In the genomic region with DNA sequence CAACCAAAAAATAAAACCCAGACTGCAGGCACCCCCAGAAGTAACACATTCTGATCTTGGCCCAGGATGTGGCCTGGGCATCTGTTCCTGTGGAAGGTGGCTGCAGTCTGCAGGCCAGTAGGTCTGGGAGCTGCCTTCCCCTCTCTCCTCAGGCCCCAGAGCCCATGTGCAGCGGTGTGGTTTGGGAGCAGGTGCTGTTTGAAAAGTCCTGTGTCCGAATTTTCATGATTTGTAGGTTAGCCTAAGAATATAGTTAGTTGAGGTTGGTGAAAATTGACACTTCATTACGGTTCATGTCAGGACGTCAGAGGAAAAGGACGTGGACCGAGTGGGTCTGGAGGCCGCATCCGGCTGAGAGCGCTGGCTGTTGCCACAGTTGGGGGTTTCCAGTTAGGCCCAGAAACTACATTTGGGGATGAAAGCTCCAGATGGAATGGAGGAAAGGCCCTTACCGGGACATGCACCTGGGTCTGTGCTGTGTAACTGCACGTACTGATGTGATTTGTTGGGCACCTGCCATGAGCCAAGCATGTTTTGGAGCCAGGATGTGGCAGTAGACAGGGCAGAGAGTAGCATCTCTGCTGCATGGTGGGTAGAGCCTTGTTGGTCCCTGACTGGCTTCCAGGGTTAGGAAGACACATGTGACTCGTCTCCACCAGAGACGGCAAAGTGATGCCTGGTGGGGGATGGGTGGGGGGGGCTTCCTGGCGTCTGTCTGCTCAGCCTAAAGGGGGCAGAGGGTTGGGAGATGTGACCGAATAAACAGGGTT, we compare ENCODE assay signal across 24 cellular contexts. TPM values are rescaled to one million over a fixed set of nuclear protein-coding genes. Genes with fewer than 3 reads are reported as not detected.
DNase-seq lines count a peak whose midpoint lies in the region; ATAC-seq and TF ChIP-seq lines count a peak whose summit lies in the region.
"Had no signal": no experiment of that assay in that cellular context is flagged by ENCODE, and none has a peak within 500 bp of the region (broad histone marks: within the 10 kb centered on the region; RNA-seq: fewer than 3 reads in every experiment).

No MANE protein-coding gene starts in this region.

- H3K4me1 ChIP-seq in right atrium auricular region, result no peaks in the 10 kb centered on the region
- no peaks in the 10 kb centered on the region for H3K4me1 ChIP-seq in endodermal cell (ENCODE audit: control insufficient read depth, insufficient read depth, low read length)
- H3K4me1 ChIP-seq in aorta (ENCODE audit: control insufficient read depth in 1 of 2, insufficient read depth in 2 of 2, low read length in 2 of 2), result no peaks in the 10 kb centered on the region
- no peaks in the 10 kb centered on the region for H3K4me1 ChIP-seq in GM23248 (ENCODE audit: insufficient read depth)
- no peaks in the 10 kb centered on the region for H3K4me1 ChIP-seq in uterus
- no peaks in the 10 kb centered on the region for H3K4me1 ChIP-seq in mammary epithelial cell (ENCODE audit: insufficient read depth, low read length)

- H3K27ac Mint-ChIP-seq in endodermal cell, result no peak overlapping the region
- peak overlapping the region; percentile 37 for H3K27ac Mint-ChIP-seq in neural crest cell (ENCODE audit: unreplicated experiment)
- H3K27ac Mint-ChIP-seq: CD4-positive, alpha-beta memory T cell; GM23338 had no signal

- intact Hi-C loops in left cardiac atrium (cut with DNase I), result no loop called here
- intact Hi-C loops in aorta (cut with DNase I), result no loop called here
- intact Hi-C loops in uterus (cut with DNase I; ENCODE audit: low total_unique reads), result no loop called here
- intact Hi-C loops in mammary epithelial cell (cut with micrococcal nuclease), result no loop called here

- H3K9me3 Mint-ChIP-seq in endodermal cell, result no peaks in the 10 kb centered on the region
- no peaks in the 10 kb centered on the region for H3K9me3 Mint-ChIP-seq in neural crest cell
- H3K9me3 Mint-ChIP-seq: CD4-positive, alpha-beta memory T cell; GM23338 had no signal

- H3K9ac ChIP-seq in endodermal cell (ENCODE audit: extremely low read depth, low read length, poor library complexity, severe bottlenecking) (no peak overlapping the region), GM23248 (no peak overlapping the region), mammary epithelial cell (ENCODE audit: insufficient read depth, low read length) (no peak overlapping the region)

- no peak overlapping the region for H3K4me3 ChIP-seq in right atrium auricular region
- H3K4me3 ChIP-seq in endodermal cell (ENCODE audit: low read length), result no peak overlapping the region
- no peak overlapping the region for H3K4me3 ChIP-seq in aorta (ENCODE audit: low read length in 2 of 2)
- no peak overlapping the region for H3K4me3 ChIP-seq in GM23248
- no peak overlapping the region for H3K4me3 ChIP-seq in uterus
- no peak overlapping the region for H3K4me3 ChIP-seq in mammary epithelial cell (replicated peaks in 1 of 3; ENCODE audit: insufficient read depth in 1 of 3, low read depth in 2 of 3, low read length in 3 of 3)
- H3K4me3 ChIP-seq: GM23338, K562 had no signal

- H4K20me1 ChIP-seq in GM23248 (ENCODE audit: insufficient read depth) (no peaks in the 10 kb centered on the region), mammary epithelial cell (ENCODE audit: insufficient read depth, low read length) (peaks cover 2% of the 10 kb centered on the region)

- H3F3A ChIP-seq in GM23248 (ENCODE audit: insufficient read depth), result no peaks in the 10 kb centered on the region

- BruUV-seq in mammary epithelial cell (replicated peaks; lab: Mats Ljungman, UMichigan), result no TSS peak

- DNase-seq in left cardiac atrium, result peak; percentile 3
- no peak for DNase-seq in right atrium auricular region (ENCODE audit: low spot score)
- peak; percentile 32 for DNase-seq in endodermal cell
- DNase-seq in neural crest cell (ENCODE audit: low read depth, low spot score), result no peak
- DNase-seq in aorta, result peak; percentile 24 to 57
- no peak for DNase-seq in GM23248
- no peak for DNase-seq in uterus
- no peak for DNase-seq in mammary epithelial cell
- DNase-seq: CD4-positive, alpha-beta memory T cell; DMS153; GF-D8; NCI-H1105; NCI-H1694; NCI-H2081 treated with DMSO at 0.1 percent for 48 hours; NCI-H446 treated with DMSO at 0.1 percent for 48 hours; NCI-H69; NK-92 treated with Interleukin-12 subunit alpha and Interleukin-12 subunit beta, amount 100 ng/mL, for 24 hours had no signal

- H3K27me3 Mint-ChIP-seq in endodermal cell (ENCODE audit: insufficient read depth), result no peaks in the 10 kb centered on the region
- no peaks in the 10 kb centered on the region for H3K27me3 Mint-ChIP-seq in neural crest cell (ENCODE audit: low read depth)
- H3K27me3 Mint-ChIP-seq: CD4-positive, alpha-beta memory T cell had no signal

- no peaks in the 10 kb centered on the region for H3K79me2 ChIP-seq in GM23248 (ENCODE audit: insufficient read depth)
- H3K79me2 ChIP-seq in mammary epithelial cell (ENCODE audit: insufficient read depth, low read length), result peaks cover 6% of the 10 kb centered on the region

- H3K9me3 ChIP-seq in right atrium auricular region (no peaks in the 10 kb centered on the region), endodermal cell (ENCODE audit: control insufficient read depth, low read length) (no peaks in the 10 kb centered on the region), aorta (ENCODE audit: control insufficient read depth, low read length) (no peaks in the 10 kb centered on the region), GM23248 (ENCODE audit: low read depth) (no peaks in the 10 kb centered on the region), uterus (no peaks in the 10 kb centered on the region), mammary epithelial cell (replicated peaks; ENCODE audit: insufficient read depth, low read length) (no peaks in the 10 kb centered on the region)

- H3K27ac ChIP-seq in right atrium auricular region, result no peak overlapping the region
- no peak overlapping the region for H3K27ac ChIP-seq in endodermal cell (ENCODE audit: low read depth, low read length)
- H3K27ac ChIP-seq in aorta (ENCODE audit: low read depth in 1 of 2, low read length in 2 of 2), result no peak overlapping the region
- H3K27ac ChIP-seq in GM23248, result no peak overlapping the region
- H3K27ac ChIP-seq in uterus, result no peak overlapping the region
- H3K27ac ChIP-seq in mammary epithelial cell (ENCODE audit: insufficient read depth, low read depth, low read length), result no peak overlapping the region

- CTCF ChIA-PET in mammary epithelial cell (lab: Charles Lee; ENCODE audit: low non-redundant PET), result no interaction called here

- TF ChIP-seq CTCF in right atrium auricular region (IDR thresholded peaks at IDR 0.05) (no peak), endodermal cell (conservative IDR thresholded peaks at IDR 0.05) (no peak), neural crest cell (conservative IDR thresholded peaks at IDR 0.05) (no peak), uterus (IDR thresholded peaks at IDR 0.05) (no peak), mammary epithelial cell (conservative IDR thresholded peaks at IDR 0.05 in 1 of 2, IDR thresholded peaks at IDR 0.05 in 1 of 2; ENCODE audit: extremely low read depth in 1 of 2, insufficient read depth in 1 of 2, low read depth in 1 of 2, low read length in 2 of 2) (no peak)

- in situ Hi-C loops in GM23248 (cut with MboI), result no loop called here
- in situ Hi-C loops in mammary epithelial cell (cut with MboI; ENCODE audit: low sequenced_read_pairs in 2 of 2), result no loop called here

- H3K27me3 ChIP-seq in right atrium auricular region (no peaks in the 10 kb centered on the region), endodermal cell (ENCODE audit: control insufficient read depth, insufficient read depth, low read length, poor library complexity, severe bottlenecking) (no peaks in the 10 kb centered on the region), aorta (ENCODE audit: control insufficient read depth in 1 of 2, insufficient read depth in 2 of 2, low read length in 1 of 2) (no peaks in the 10 kb centered on the region), GM23248 (replicated peaks; ENCODE audit: insufficient read depth) (no peaks in the 10 kb centered on the region), uterus (no peaks in the 10 kb centered on the region), mammary epithelial cell (ENCODE audit: insufficient read depth, low read length) (no peaks in the 10 kb centered on the region)

- WGBS in endodermal cell (ENCODE audit: insufficient coverage in 1 of 2, insufficient read length in 1 of 2), 2 experiments, result 91 to 99% methylated on average over 9 to 15 of the region's 15 CpGs
- WGBS in aorta, 2 donors, result 86 to 89% methylated on average over 15 of the region's 15 CpGs
- WGBS in GM23248 (ENCODE audit: low coverage in 1 of 2, low lambda C conversion rate in 2 of 2, missing lambda C conversion rate in 2 of 2), 2 experiments, result 88 to 93% methylated on average over 13 to 15 of the region's 15 CpGs
- WGBS in mammary epithelial cell (ENCODE audit: low coverage, missing lambda C conversion rate), result 92% methylated on average over 11 of the region's 15 CpGs

- H3K4me2 ChIP-seq in GM23248 (ENCODE audit: unreplicated experiment), result no peak overlapping the region
- H3K4me2 ChIP-seq in mammary epithelial cell (ENCODE audit: insufficient read depth, low read depth, low read length), result no peak overlapping the region
- H3K4me2 ChIP-seq: GM23338 had no signal

- no peak for TF ChIP-seq POLR2A in uterus (IDR thresholded peaks at IDR 0.05)

- H2AFZ ChIP-seq in GM23248 (no peak overlapping the region), mammary epithelial cell (ENCODE audit: low read depth, low read length) (no peak overlapping the region)
- H2AFZ ChIP-seq: GM23338 had no signal

- ATAC-seq in left cardiac atrium (no peak), aorta (ENCODE audit: low FRiP score) (no peak)
- ATAC-seq: GM23338, HCT116, K562 had no signal

- no peaks in the 10 kb centered on the region for H3K4me1 Mint-ChIP-seq in endodermal cell
- peaks cover 16% of the 10 kb centered on the region for H3K4me1 Mint-ChIP-seq in neural crest cell
- H3K4me1 Mint-ChIP-seq: CD4-positive, alpha-beta memory T cell had no signal

- peaks cover 28% of the 10 kb centered on the region for H3K36me3 Mint-ChIP-seq in endodermal cell (ENCODE audit: low read depth)
- H3K36me3 Mint-ChIP-seq in neural crest cell (ENCODE audit: low read depth), result no peaks in the 10 kb centered on the region

- dilution Hi-C loops in mammary epithelial cell (cut with HindIII; ENCODE audit: low sequenced_read_pairs), result no loop called here

- H3K9me2 ChIP-seq in GM23248 (ENCODE audit: insufficient read depth), result no peaks in the 10 kb centered on the region

- H3K4me3 Mint-ChIP-seq in endodermal cell (no peak overlapping the region), neural crest cell (no peak overlapping the region)
- H3K4me3 Mint-ChIP-seq: CD4-positive, alpha-beta memory T cell; GM23338 had no signal

- H3K36me3 ChIP-seq in right atrium auricular region (peaks cover 35% of the 10 kb centered on the region), endodermal cell (ENCODE audit: control insufficient read depth, insufficient read depth, low read length) (peaks cover 12% of the 10 kb centered on the region), aorta (ENCODE audit: control insufficient read depth in 1 of 2, insufficient read depth in 2 of 2, low read length in 1 of 2) (peaks cover 0 to 1% of the 10 kb centered on the region in 2 donors), GM23248 (ENCODE audit: low read depth) (no peaks in the 10 kb centered on the region), uterus (no peaks in the 10 kb centered on the region), mammary epithelial cell (ENCODE audit: insufficient read depth, low read length) (peaks cover 31% of the 10 kb centered on the region)

RNA-seq across cellular contexts. Expression of a gene that starts 21.7 kb away (rescaled TPM):
- total RNA-seq in left cardiac atrium (under 1 TPM; 0.34 to 0.38 TPM), right atrium auricular region (not detected), endodermal cell (under 1 TPM in 1 of 2 donors, not detected in 1; 0.46 TPM), neural crest cell (1.3 and 1.6 TPM in 2 replicates), aorta (under 1 TPM; 0.18 to 0.49 TPM), uterus (1 to 10 TPM in 1 of 4 donors, under 1 TPM in 1, not detected in 2; 0.28 to 3.1 TPM), mammary epithelial cell (not detected)
- 0.93 TPM for polyA plus RNA-seq in endodermal cell (2013, experiment 1 of 2)
- 0.50 TPM for polyA plus RNA-seq in endodermal cell (2013, experiment 2 of 2)
- polyA plus RNA-seq in aorta (1 to 10 TPM; 1.5 to 2.1 TPM), GM23248 (2016; fragmentation: Nextera tagmentation; extraction: Ambion mirVana) (not detected in 2 replicates), mammary epithelial cell (not detected)
- not detected in 2 replicates for total RNA-seq in GM23248 (2014; rRNA removed; shearing (Covaris generic))
- polyA minus RNA-seq in mammary epithelial cell, result not detected
- total RNA-seq: A172, Daoy, K562, OCI-LY7 had no signal
- polyA plus RNA-seq: BJ; CD4-positive, alpha-beta memory T cell; GM23338 had no signal

RNA-seq across cellular contexts. Expression of a gene that starts 43.1 kb away (rescaled TPM):
- total RNA-seq in left cardiac atrium (10 to 100 TPM; 21.5 to 38.2 TPM), right atrium auricular region (10 to 100 TPM; 31.0 to 68.9 TPM), endodermal cell (1 to 10 TPM in 1 of 2 donors, under 1 TPM in 1; 0.38 to 1.3 TPM), neural crest cell (0.16 TPM in 1 of 2 replicates, not detected in the other), aorta (1 to 10 TPM; 3.3 to 9.1 TPM), uterus (1 to 10 TPM in 1 of 4 donors, under 1 TPM in 2, not detected in 1; 0.26 to 3.9 (median 0.85) TPM), mammary epithelial cell (10 to 100 TPM; 10.6 to 19.3 TPM)
- polyA plus RNA-seq in endodermal cell (2013, experiment 1 of 2), result 0.46 TPM
- polyA plus RNA-seq in endodermal cell (2013, experiment 2 of 2), result 1.0 TPM
- polyA plus RNA-seq in aorta (1 to 10 TPM; 4.3 to 5.1 TPM), GM23248 (2016; fragmentation: Nextera tagmentation; extraction: Ambion mirVana) (0.24 TPM in 1 of 2 replicates, not detected in the other), mammary epithelial cell (2.8 TPM)
- not detected in 2 replicates for total RNA-seq in GM23248 (2014; rRNA removed; shearing (Covaris generic))
- 5.2 TPM for polyA minus RNA-seq in mammary epithelial cell
- total RNA-seq: CD4-positive, alpha-beta memory T cell; K562 had no signal
- polyA plus RNA-seq: BJ, K562 had no signal

Comparison
In these comparisons a context has a peak if more than half of its experiments do, and no peak if none do; other contexts are left out.
1. DNase-seq: peak in left cardiac atrium (single experiment), endodermal cell (single experiment) and aorta (2 of 2); none in right atrium auricular region (single experiment), neural crest cell (single experiment), GM23248 (single experiment), uterus (0 of 2) and mammary epithelial cell (single experiment).